17 cellular contexts compared by ENCODE assay signal in genomic region chr4:3834186-3834920, GRCh38.
DNase-seq lines count a peak whose midpoint lies in the region; ATAC-seq and TF ChIP-seq lines count a peak whose summit lies in the region.
"Had no signal": no experiment of that assay in that cellular context is flagged by ENCODE, and none has a peak within 500 bp of the region (broad histone marks: within the 10 kb centered on the region; RNA-seq: fewer than 3 reads in every experiment).

No MANE protein-coding gene starts in this region.

- intact Hi-C loops in Right ventricle myocardium superior (cut with DNase I) = no loop called here
- intact Hi-C loops in left ventricle myocardium inferior (cut with micrococcal nuclease) = no loop called here

- DNase-seq in Right ventricle myocardium superior = peak; percentile 28
- no peak for DNase-seq in left ventricle myocardium inferior
- DNase-seq in NT2/D1 (ENCODE audit: low read depth, low spot score) = no peak
- peak; percentile 41 for DNase-seq in iPS-NIHi7 (ENCODE audit: extremely low spot score)
- DNase-seq in NCI-H1105 treated with DMSO at 0.1 percent for 48 hours (lab: John Stamatoyannopoulos, UW) = no peak
- no peak for DNase-seq in COR-L47 (lab: John Stamatoyannopoulos, UW)
- no peak for DNase-seq in GM13976 (ENCODE audit: low spot score)
- DNase-seq: CD4-positive, alpha-beta T cell; NCI-H1048; NCI-H1694; NCI-H69; NK-92 treated with Interleukin-12 subunit alpha and Interleukin-12 subunit beta, amount 100 ng/mL, for 24 hours; PC-3 had no signal

- H3K4me1 ChIP-seq in left ventricle myocardium inferior (no peaks in the 10 kb centered on the region), NT2/D1 (ENCODE audit: insufficient read depth, insufficient read length) (peaks cover 46% of the 10 kb centered on the region)
- H3K4me1 ChIP-seq: HAP-1 had no signal

- H3K4me3 ChIP-seq in left ventricle myocardium inferior = no peak overlapping the region
- no peak overlapping the region for H3K4me3 ChIP-seq in NT2/D1 (ENCODE audit: insufficient read length, low read depth)
- H3K4me3 ChIP-seq: HAP-1, K562 had no signal

- H3K9ac ChIP-seq in NT2/D1 (ENCODE audit: insufficient read length, low read depth) = peak overlapping the region; percentile 67

- TF ChIP-seq CTCF in left ventricle myocardium inferior (IDR thresholded peaks at IDR 0.05; ENCODE audit: borderline replicate concordance) (no peak), GM13976 (IDR thresholded peaks at IDR 0.05; ENCODE audit: borderline replicate concordance, control extremely low read depth, extremely low read depth, insufficient read depth, missing control alignments) (no peak)

- ATAC-seq in Right ventricle myocardium superior (ENCODE audit: poor library complexity) (no peak), GM18520 (IDR thresholded peaks at IDR 0.05; ENCODE audit: unreplicated experiment) (no peak)
- ATAC-seq: K562, PC-3, SK-N-SH treated with all-trans-retinoic acid at 6 μM for 48 hours had no signal

- peaks cover 85% of the 10 kb centered on the region for H3K27me3 ChIP-seq in left ventricle myocardium inferior (ENCODE audit: low read depth)
- H3K27me3 ChIP-seq in NT2/D1 (ENCODE audit: insufficient read depth, insufficient read length) = peaks cover 64% of the 10 kb centered on the region

- in situ Hi-C loops in GM13976 (cut with MboI; ENCODE audit: low sequenced_read_pairs, unreplicated experiment) = no loop called here

- no peaks in the 10 kb centered on the region for H3K36me3 ChIP-seq in left ventricle myocardium inferior
- no peaks in the 10 kb centered on the region for H3K36me3 ChIP-seq in NT2/D1 (ENCODE audit: insufficient read depth, insufficient read length, low read length)
- H3K36me3 ChIP-seq: HAP-1 had no signal

- H3K9me3 ChIP-seq in left ventricle myocardium inferior (replicated peaks) (no peaks in the 10 kb centered on the region), NT2/D1 (ENCODE audit: insufficient read depth, low read length) (peaks cover 27% of the 10 kb centered on the region)
- H3K9me3 ChIP-seq: HAP-1 had no signal

- no peak overlapping the region for H3K27ac ChIP-seq in left ventricle myocardium inferior (replicated peaks)

Comparison
In these comparisons a context has a peak if more than half of its experiments do, and no peak if none do; other contexts are left out.
1. DNase-seq: peak in Right ventricle myocardium superior (single experiment) and iPS-NIHi7 (single experiment); none in left ventricle myocardium inferior (single experiment), NT2/D1 (single experiment), NCI-H1105 treated with DMSO at 0.1 percent for 48 hours (single experiment), COR-L47 (single experiment) and GM13976 (single experiment).